ENCODE assay signal across 8 cellular contexts in genomic region chr13:94711561-94712286, GRCh38.
DNase-seq lines count a peak whose midpoint lies in the region; ATAC-seq and TF ChIP-seq lines count a peak whose summit lies in the region.

No MANE protein-coding gene starts in this region.

- H2AFZ ChIP-seq in ACC112 (ENCODE audit: low read length, unreplicated experiment) = no peak overlapping the region

- no peaks in the 10 kb centered on the region for H3K9me3 ChIP-seq in HUES6 (ENCODE audit: control insufficient read depth, insufficient read depth, low read depth, low read length)

- H3K79me2 ChIP-seq in ACC112 (ENCODE audit: control insufficient read depth, insufficient read depth, low read length, unreplicated experiment) = no peaks in the 10 kb centered on the region

- peaks cover 25% of the 10 kb centered on the region for H3K4me1 Mint-ChIP-seq in nephron progenitor cell

- H3K9me3 Mint-ChIP-seq in nephron progenitor cell = no peaks in the 10 kb centered on the region

- H3K27ac Mint-ChIP-seq in nephron progenitor cell = no peak overlapping the region

- H3K4me3 Mint-ChIP-seq in nephron progenitor cell = peak overlapping the region; percentile 77

- H3K36me3 Mint-ChIP-seq in nephron progenitor cell (ENCODE audit: low read depth) = no peaks in the 10 kb centered on the region

- peaks cover 94% of the 10 kb centered on the region for H3K27me3 Mint-ChIP-seq in nephron progenitor cell (ENCODE audit: low read depth, poor library complexity)

- H3K4me1 ChIP-seq in ACC112 (ENCODE audit: control insufficient read depth, insufficient read depth, low read length, unreplicated experiment) (no peaks in the 10 kb centered on the region), HUES6 (ENCODE audit: control insufficient read depth, insufficient read depth, low read length) (peaks cover 29% of the 10 kb centered on the region)

- peak overlapping the region; percentile 61 for H3K4me3 ChIP-seq in ACC112 (ENCODE audit: low read depth, low read length)
- H3K4me3 ChIP-seq in HUES6 (ENCODE audit: low read depth, low read length) = peak overlapping the region; percentile 78

- H3K36me3 ChIP-seq in ACC112 (ENCODE audit: insufficient read depth, low read length) = no peaks in the 10 kb centered on the region
- no peaks in the 10 kb centered on the region for H3K36me3 ChIP-seq in HUES6 (ENCODE audit: control insufficient read depth, insufficient read depth, low read length)

- H3K9ac ChIP-seq in HUES6 (ENCODE audit: low read length) = peak overlapping the region; percentile 72

- ATAC-seq in GM18868 (IDR thresholded peaks at IDR 0.05; ENCODE audit: unreplicated experiment) (peak; percentile 20), HG03108 (IDR thresholded peaks at IDR 0.05; ENCODE audit: unreplicated experiment) (no peak)

- TF ChIP-seq CTCF in nephron progenitor cell (IDR thresholded peaks at IDR 0.05) = no peak
- TF ChIP-seq CTCF in GM10266 (IDR thresholded peaks at IDR 0.05; ENCODE audit: control insufficient read depth, insufficient read depth, low read depth, missing control alignments) = no peak

- DNase-seq in nephron progenitor cell (no peak), GM10266 (ENCODE audit: extremely low spot score) (no peak)
- DNase-seq in stimulated activated CD4-positive, alpha-beta T cell treated with anti-CD3 and anti-CD28 coated beads, Interleukin-4, amount 100 ng/mL, for 24 hours = no peak

- H3K27me3 ChIP-seq in ACC112 (ENCODE audit: insufficient read depth, low read length) (peaks cover 96% of the 10 kb centered on the region), HUES6 (ENCODE audit: control insufficient read depth, insufficient read depth, low read length) (peaks cover 86% of the 10 kb centered on the region)

- no peak overlapping the region for H3K27ac ChIP-seq in ACC112 (ENCODE audit: low read depth, low read length)
- no peak overlapping the region for H3K27ac ChIP-seq in HUES6 (ENCODE audit: low read depth, low read length)
- peak overlapping the region; percentile 29 for H3K27ac ChIP-seq in cingulate gyrus (ENCODE audit: low read depth, low read length)
